In genomic region chr2:222715729-222716128, GRCh38 we compare ENCODE assay signal across 19 cellular contexts. TPM values are rescaled to one million over a fixed set of nuclear protein-coding genes. Genes with fewer than 3 reads are reported as not detected.
DNase-seq lines count a peak whose midpoint lies in the region; ATAC-seq lines count a peak whose summit lies in the region.
"Had no signal": no experiment of that assay in that cellular context is flagged by ENCODE, and none has a peak within 500 bp of the region (broad histone marks: within the 10 kb centered on the region; RNA-seq: fewer than 3 reads in every experiment).

No MANE protein-coding gene starts in this region.

- H2AK5ac ChIP-seq in neuronal stem cell (ENCODE audit: low read depth, low read length), result no peak overlapping the region

- H3K14ac ChIP-seq in neuronal stem cell (ENCODE audit: low read length), result no peak overlapping the region

- no peak overlapping the region for H4K8ac ChIP-seq in neuronal stem cell (ENCODE audit: low read depth, low read length)

- H3K23ac ChIP-seq in neuronal stem cell (ENCODE audit: low read depth, low read length, poor library complexity), result no peak overlapping the region

- no peaks in the 10 kb centered on the region for H3K36me3 ChIP-seq in neuronal stem cell (replicated peaks in 1 of 2; ENCODE audit: control insufficient read depth in 2 of 2, insufficient read depth in 2 of 2, low read length in 2 of 2)
- H3K36me3 ChIP-seq: BE2C, esophagus squamous epithelium, HAP-1 had no signal

- H3K18ac ChIP-seq in neuronal stem cell (ENCODE audit: low read length), result no peak overlapping the region

- peaks cover 0 to 1% of the 10 kb centered on the region in 2 donors for H3K9me3 ChIP-seq in neuronal stem cell (replicated peaks in 1 of 2; ENCODE audit: control insufficient read depth in 2 of 2, insufficient read depth in 1 of 2, low read depth in 1 of 2, low read length in 2 of 2)
- H3K9me3 ChIP-seq: BE2C, esophagus squamous epithelium, HAP-1 had no signal

- no peak overlapping the region for H4K91ac ChIP-seq in neuronal stem cell (ENCODE audit: low read depth, low read length, poor library complexity)

- H2BK12ac ChIP-seq in neuronal stem cell (ENCODE audit: low read length), result no peak overlapping the region

- peak; percentile 51 for ATAC-seq in GM18517 (IDR thresholded peaks at IDR 0.05; ENCODE audit: unreplicated experiment)
- ATAC-seq in HG02571 (IDR thresholded peaks at IDR 0.05; ENCODE audit: unreplicated experiment), result peak; percentile 61
- ATAC-seq in HG03565 (IDR thresholded peaks at IDR 0.05; ENCODE audit: unreplicated experiment), result no peak
- ATAC-seq: activated naive CD8-positive, alpha-beta T cell treated with anti-CD3 and anti-CD28 coated beads, Interleukin-2, amount 50 U/mL, for 24 hours had no signal

- no peak overlapping the region for H3K4me2 ChIP-seq in neuronal stem cell (ENCODE audit: insufficient read depth, low read length, poor library complexity, severe bottlenecking)

- no peak overlapping the region for H2BK120ac ChIP-seq in neuronal stem cell (ENCODE audit: low read depth, low read length)

- H3K4me1 ChIP-seq in neuronal stem cell (ENCODE audit: control insufficient read depth in 2 of 2, insufficient read depth in 1 of 2, low read depth in 1 of 2, low read length in 2 of 2), result no peaks in the 10 kb centered on the region
- H3K4me1 ChIP-seq: BE2C, HAP-1 had no signal

- no peaks in the 10 kb centered on the region for H3K79me1 ChIP-seq in neuronal stem cell (ENCODE audit: low read depth, low read length)

- H2BK15ac ChIP-seq in neuronal stem cell (ENCODE audit: low read length), result no peak overlapping the region

- H2BK5ac ChIP-seq in neuronal stem cell (ENCODE audit: low read length), result no peak overlapping the region

- WGBS in neuronal stem cell (ENCODE audit: extremely low coverage in 2 of 2, insufficient read length in 2 of 2, insufficient replicate concordance in 1 of 2), 2 donors, result no CpG with 5 or more reads among the region's 9 CpGs

- H3K27me3 ChIP-seq in neuronal stem cell (ENCODE audit: control insufficient read depth in 3 of 3, insufficient read depth in 3 of 3, low read depth in 1 of 3, low read length in 3 of 3), result no peaks in the 10 kb centered on the region
- H3K27me3 ChIP-seq: BE2C, esophagus squamous epithelium had no signal

- H3K4ac ChIP-seq in neuronal stem cell (ENCODE audit: low read length), result no peak overlapping the region

- no peak overlapping the region for H3K9ac ChIP-seq in neuronal stem cell (ENCODE audit: low read depth, low read length, poor library complexity)

- H3K27ac ChIP-seq in neuronal stem cell (replicated peaks; ENCODE audit: low read length), result no peak overlapping the region

- no peak overlapping the region for H3K4me3 ChIP-seq in neuronal stem cell (ENCODE audit: low read length in 2 of 2)
- H3K4me3 ChIP-seq: esophagus squamous epithelium, HAP-1 had no signal

- peak overlapping the region; percentile 1 for H2AFZ ChIP-seq in neuronal stem cell (ENCODE audit: low read length)

- DNase-seq in NOMO-1 (lab: John Stamatoyannopoulos, UW; ENCODE audit: unreplicated experiment in 2 of 2) (peak; percentile 13 to 51), neuronal stem cell (ENCODE audit: low spot score) (no peak), dermis blood vessel endothelial cell (no peak), NCI-H1092 treated with DMSO at 0.1 percent for 48 hours (lab: John Stamatoyannopoulos, UW) (no peak), NCI-H2196 treated with DMSO at 0.1 percent for 48 hours (lab: John Stamatoyannopoulos, UW; ENCODE audit: unreplicated experiment) (no peak)
- DNase-seq: activated naive CD8-positive, alpha-beta T cell treated with anti-CD3 and anti-CD28 coated beads, Interleukin-2, amount 50 U/mL, for 24 hours; BE2C; esophagus squamous epithelium; KBM-7; NCI-H2081; stimulated activated CD4-positive, alpha-beta T cell treated with anti-CD3 and anti-CD28 coated beads, Interleukin-2, amount 100 ng/mL, for 24 hours; stimulated activated naive CD4-positive, alpha-beta T cell treated with Interleukin-2 at 50 U/mL for 16 hours; T-helper 9 cell had no signal

RNA-seq across cellular contexts. Expression of gene MOGAT1, which starts 44.3 kb away (rescaled TPM):
- 0.13 TPM for polyA plus RNA-seq in neuronal stem cell (2013, experiment 1 of 2)
- 0.28 TPM for polyA plus RNA-seq in neuronal stem cell (2013, experiment 2 of 2)
- total RNA-seq in dermis blood vessel endothelial cell, result not detected in 2 replicates
- total RNA-seq: chondrocyte, esophagus squamous epithelium, lung microvascular endothelial cell had no signal

RNA-seq across cellular contexts. Expression of gene FARSB, which starts 59.8 kb away (rescaled TPM):
- 32.2 TPM for polyA plus RNA-seq in neuronal stem cell (2013, experiment 1 of 2)
- 32.4 TPM for polyA plus RNA-seq in neuronal stem cell (2013, experiment 2 of 2)
- 5.4 and 14.1 TPM in 2 replicates for total RNA-seq in dermis blood vessel endothelial cell

Comparison
In these comparisons a context has a peak if more than half of its experiments do, and no peak if none do; other contexts are left out.
1. DNase-seq: peak in NOMO-1 (2 of 2); none in neuronal stem cell (single experiment), dermis blood vessel endothelial cell (single experiment), NCI-H1092 treated with DMSO at 0.1 percent for 48 hours (single experiment) and NCI-H2196 treated with DMSO at 0.1 percent for 48 hours (single experiment).